In the genomic region with DNA sequence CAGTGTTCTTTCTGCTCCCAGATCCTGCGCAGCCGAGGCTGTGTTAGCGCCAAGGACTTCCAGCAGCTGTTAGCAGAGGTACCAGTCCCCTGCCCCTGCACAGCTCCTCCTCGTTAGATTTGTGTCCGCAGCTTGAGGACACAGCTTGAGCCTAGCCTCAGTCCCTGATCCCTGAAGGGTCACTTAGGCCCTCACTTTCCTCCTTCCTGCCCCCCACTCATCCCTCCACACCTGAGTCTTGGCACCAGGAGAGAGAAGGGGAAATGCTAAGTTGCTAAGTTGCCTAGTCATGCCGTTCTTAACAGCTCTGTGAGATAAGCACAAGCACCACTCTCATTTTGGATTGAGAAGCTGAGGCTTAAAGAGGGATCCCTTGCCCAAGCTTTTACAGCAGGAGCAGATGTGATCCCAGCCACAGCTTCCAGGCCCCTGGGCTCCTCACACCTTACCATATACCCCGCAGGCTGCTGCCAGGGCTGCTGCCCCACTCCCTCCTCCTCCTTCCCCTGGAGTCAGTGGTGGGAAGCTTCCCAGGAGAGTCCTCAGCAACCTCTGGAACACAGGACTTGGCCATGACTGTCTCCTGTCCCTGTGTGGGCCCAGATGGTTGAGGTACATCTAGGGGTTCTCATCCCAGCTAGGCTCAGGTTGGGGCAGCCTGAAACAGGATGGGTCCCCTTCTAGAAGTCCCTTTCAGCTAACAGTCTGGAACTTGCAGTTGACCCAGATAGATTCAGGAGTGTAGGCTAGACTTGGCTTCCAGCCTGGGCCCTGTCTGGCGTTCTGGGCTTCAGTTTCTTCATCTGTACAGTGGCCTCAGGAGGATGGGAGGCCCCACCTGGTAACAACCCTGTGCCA, we compare ENCODE assay signal across 8 cellular contexts. TPM values are rescaled to one million over a fixed set of nuclear protein-coding genes. Genes with fewer than 3 reads are reported as not detected.
DNase-seq lines count a peak whose midpoint lies in the region; ATAC-seq, FAIRE-seq and TF ChIP-seq lines count a peak whose summit lies in the region.

No MANE protein-coding gene starts in this region.

- SMC1A ChIA-PET in GM12878 (lab: Charles Lee; ENCODE audit: uncharacterized antibody, unreplicated experiment): interaction anchor here (1.2 to 1.9 kb wide), 3 partner anchors 9 to 626 kb away, joined by 3 to 6 read pairs (median 5); partner anchors contain the start of gene DDX55

- peak overlapping the region; percentile 84 for H2BK5ac ChIP-seq in IMR-90 (ENCODE audit: low read depth, low read length, poor library complexity, severe bottlenecking)
- H2BK5ac ChIP-seq in mesenchymal stem cell (ENCODE audit: low read depth, low read length, poor library complexity, severe bottlenecking): no peak overlapping the region

- H3K4me1 ChIP-seq in IMR-90 (ENCODE audit: control insufficient read depth, insufficient read depth, low read length) (peaks cover 12% of the 10 kb centered on the region; the same call in 1 of the 2 replicates), GM12878 (ENCODE audit: control insufficient read depth, insufficient read depth, low read length) (peaks cover 20% of the 10 kb centered on the region), mesenchymal stem cell (ENCODE audit: control insufficient read depth, insufficient read depth, low read depth, low read length) (peaks cover 39% of the 10 kb centered on the region)

- peak overlapping the region; percentile 93 for H3K4me2 ChIP-seq in IMR-90 (ENCODE audit: low read depth, low read length)
- H3K4me2 ChIP-seq in GM12878 (ENCODE audit: control insufficient read depth, insufficient read depth): peak overlapping the region; percentile 95
- peak overlapping the region; percentile 81 for H3K4me2 ChIP-seq in mesenchymal stem cell (ENCODE audit: low read length, poor library complexity, severe bottlenecking)

- CTCF ChIA-PET in IMR-90 (lab: Yijun Ruan, JAX): interaction anchor here (1.3 kb wide), 1 partner anchor 262 kb away, joined by 3 read pairs; no protein-coding TSS in a partner anchor
- CTCF ChIA-PET in GM12878 (lab: Yijun Ruan, JAX): interaction anchor here (0.7 to 3.4 kb wide), 5 partner anchors 11 to 262 kb away, joined by 3 to 15 read pairs (median 4); partner anchors contain the start of genes MPHOSPH9 and MTRFR
- CTCF ChIA-PET in HEK293T (lab: Yijun Ruan, JAX): no interaction called here

- TF ChIP-seq EP300 in GM12878 (IDR thresholded peaks at IDR 0.05; ENCODE audit: borderline replicate concordance in 1 of 2, control insufficient read depth in 1 of 2, low read depth in 2 of 2, low read length in 2 of 2): no peak

- peak overlapping the region; percentile 99 for H3K4me3 ChIP-seq in AG10803 (ENCODE audit: low read length)
- peak overlapping the region; percentile 92 for H3K4me3 ChIP-seq in IMR-90 (ENCODE audit: insufficient read depth, low read depth, low read length)
- H3K4me3 ChIP-seq in GM12878: peak overlapping the region; percentile 84
- peak overlapping the region; percentile 94 to 98 for H3K4me3 ChIP-seq in mesenchymal stem cell (ENCODE audit: insufficient read depth in 1 of 2, low read depth in 1 of 2, low read length in 2 of 2)

- H2AK9ac ChIP-seq in IMR-90 (replicated peaks; ENCODE audit: low read depth, low read length, poor library complexity): peak overlapping the region; percentile 92

- POLR2A ChIA-PET in IMR-90 (lab: Charles Lee; ENCODE audit: unreplicated experiment): interaction anchor here (0.6 to 1.5 kb wide), 2 partner anchors 10 to 256 kb away, joined by 6 to 20 read pairs; partner anchors contain the start of gene ABCB9
- POLR2A ChIA-PET in GM12878 (lab: Charles Lee): interaction anchor here (0.6 to 1.9 kb wide), 5 partner anchors 10 to 1414 kb away, joined by 3 to 9 read pairs (median 3); partner anchors contain the start of genes ABCB9, MPHOSPH9 and MTRFR
- POLR2A ChIA-PET in HEK293T (lab: Yijun Ruan, JAX): interaction anchor here (1.0 to 2.5 kb wide), 4 partner anchors 10 to 256 kb away, joined by 4 to 11 read pairs (median 5); partner anchors contain the start of gene ABCB9

- peak overlapping the region; percentile 95 for H3K9ac ChIP-seq in IMR-90 (ENCODE audit: low read depth, low read length)
- H3K9ac ChIP-seq in GM12878 (ENCODE audit: control insufficient read depth, insufficient read depth, low read length): peak overlapping the region; percentile 100
- peak overlapping the region; percentile 100 for H3K9ac ChIP-seq in mesenchymal stem cell (ENCODE audit: low read length)

- H3K36me3 ChIP-seq in IMR-90 (ENCODE audit: control insufficient read depth, insufficient read depth, low read length) (peaks cover 4% of the 10 kb centered on the region; the same call in 1 of the 2 replicates), GM12878 (ENCODE audit: control insufficient read depth in 2 of 2, insufficient read depth in 2 of 2, low read length in 1 of 2) (peaks cover 0 to 4% of the 10 kb centered on the region in 2 experiments; a peak in 2 of 4 replicates), mesenchymal stem cell (ENCODE audit: control insufficient read depth in 1 of 2, insufficient read depth in 2 of 2, low read depth in 1 of 2, low read length in 2 of 2) (peaks cover 13 to 31% of the 10 kb centered on the region in 2 experiments)

- peak overlapping the region; percentile 31; the same call in 1 of the 2 replicates for H4K91ac ChIP-seq in IMR-90 (ENCODE audit: insufficient read depth, low read depth, low read length)
- peak overlapping the region; percentile 14 for H4K91ac ChIP-seq in mesenchymal stem cell (ENCODE audit: low read length)

- H4K20me1 ChIP-seq in IMR-90 (ENCODE audit: insufficient read depth, low read length) (no peaks in the 10 kb centered on the region), GM12878 (ENCODE audit: control insufficient read depth, insufficient read depth) (no peaks in the 10 kb centered on the region)

- H2BK15ac ChIP-seq in IMR-90 (ENCODE audit: low read depth, low read length): 0 out of 3 replicates have a peak overlapping the region, but pooled peaks have one; percentile 3
- H2BK15ac ChIP-seq in mesenchymal stem cell (ENCODE audit: low read depth, poor library complexity, severe bottlenecking): no peak overlapping the region

- H2BK12ac ChIP-seq in mesenchymal stem cell (ENCODE audit: low read length in 2 of 2): peak overlapping the region in 1 of 2 experiments; percentile 37

- TF ChIP-seq CTCF in AG10803 (conservative IDR thresholded peaks at IDR 0.05; ENCODE audit: low read length) (no peak), IMR-90 (conservative IDR thresholded peaks at IDR 0.05; ENCODE audit: low read depth, low read length) (no peak), GM12878 (IDR thresholded peaks at IDR 0.05 in 2 of 3, conservative IDR thresholded peaks at IDR 0.05 in 1 of 3; ENCODE audit: control insufficient read depth in 2 of 3, extremely low read depth in 1 of 3, insufficient read depth in 1 of 3, low read depth in 3 of 3, low read length in 3 of 3) (no peak)

- peak overlapping the region; percentile 75 to 77; a peak in 3 of 4 replicates for H4K8ac ChIP-seq in IMR-90 (ENCODE audit: low read depth in 2 of 2, low read length in 2 of 2)
- H4K8ac ChIP-seq in mesenchymal stem cell (ENCODE audit: low read length): peak overlapping the region; percentile 8

- RAD21 ChIA-PET in GM12878 (lab: Charles Lee; ENCODE audit: unreplicated experiment): interaction anchor here (0.8 to 2.6 kb wide), 4 partner anchors 253 to 262 kb away, joined by 3 to 14 read pairs (median 4); partner anchors contain the start of genes MPHOSPH9 and MTRFR

- peaks cover 20 to 56% of the 10 kb centered on the region in 2 experiments for H3K79me1 ChIP-seq in IMR-90 (ENCODE audit: low read depth in 1 of 2, low read length in 2 of 2)
- peaks cover 34% of the 10 kb centered on the region for H3K79me1 ChIP-seq in mesenchymal stem cell (replicated peaks; ENCODE audit: low read length, poor library complexity, severe bottlenecking)

- intact Hi-C loops in IMR-90 (cut with micrococcal nuclease) (loop anchor here (2.0 to 10.0 kb wide), 2 partner anchors 175 to 409 kb away; partner anchors contain the start of genes KMT5A and PITPNM2), GM12878 (cut with micrococcal nuclease; ENCODE audit: unreplicated experiment) (loop anchor here (2.0 kb wide), 1 partner anchor 263 kb away; no protein-coding TSS in a partner anchor)

- H2AFZ ChIP-seq in IMR-90 (replicated peaks; ENCODE audit: low read length, poor library complexity) (peak overlapping the region; percentile 96), GM12878 (ENCODE audit: control insufficient read depth, low read depth, low read length) (no peak overlapping the region), mesenchymal stem cell (ENCODE audit: low read depth, low read length) (no peak overlapping the region)

- no peak for TF ChIP-seq RAD21 in IMR-90 (IDR thresholded peaks at IDR 0.05; ENCODE audit: low read length)
- no peak for TF ChIP-seq RAD21 in GM12878 (IDR thresholded peaks at IDR 0.05; ENCODE audit: insufficient read depth, low read depth, low read length)

- H3K4ac ChIP-seq in IMR-90 (ENCODE audit: low read depth, low read length) (peak overlapping the region; percentile 76), mesenchymal stem cell (ENCODE audit: low read depth in 1 of 2, low read length in 2 of 2) (peak overlapping the region; percentile 35 to 45)

- H2AK5ac ChIP-seq in IMR-90 (ENCODE audit: low read depth, low read length) (peak overlapping the region; percentile 86), mesenchymal stem cell (ENCODE audit: low read length, severe bottlenecking) (peak overlapping the region; percentile 18)

- in situ Hi-C loops in IMR-90 (cut with MboI; ENCODE audit: low sequenced_read_pairs): no loop called here
- in situ Hi-C loops in GM12878 (cut with MboI): loop anchor here (5.0 kb wide), 1 partner anchor 256 kb away; the partner anchor contains the start of genes MPHOSPH9 and MTRFR

- FAIRE-seq in GM12878 (lab: Jason Lieb, UNC): no peak

- H3K79me2 ChIP-seq in GM12878 (ENCODE audit: control insufficient read depth, insufficient read depth, low read length): peaks cover 30% of the 10 kb centered on the region

- TF ChIP-seq POLR2A in IMR-90 (IDR thresholded peaks at IDR 0.05; ENCODE audit: low read depth, low read length): no peak
- TF ChIP-seq POLR2A in GM12878 (IDR thresholded peaks at IDR 0.05; ENCODE audit: low read depth, low read length): no peak

- H2BK120ac ChIP-seq in IMR-90 (ENCODE audit: low read depth, low read length) (no peak overlapping the region), mesenchymal stem cell (ENCODE audit: low read depth, low read length) (no peak overlapping the region)

- WGBS in IMR-90 (ENCODE audit: extremely low coverage in 2 of 2, insufficient read length in 1 of 2), 2 experiments: 4% methylated on average over 4 of the region's 8 CpGs; no CpG with 5 or more reads in 1 of the 2 experiments
- 37% methylated on average over 8 of the region's 8 CpGs for WGBS in GM12878 (ENCODE audit: insufficient coverage, insufficient replicate concordance, low lambda C conversion rate, missing lambda C conversion rate)
- WGBS in mesenchymal stem cell: 25% methylated on average over 8 of the region's 8 CpGs

- no peaks in the 10 kb centered on the region for H3K9me3 ChIP-seq in IMR-90 (ENCODE audit: control insufficient read depth, insufficient read depth, low read length)
- H3K9me3 ChIP-seq in GM12878 (replicated peaks; ENCODE audit: control insufficient read depth, insufficient read depth, low read length): no peaks in the 10 kb centered on the region
- no peaks in the 10 kb centered on the region for H3K9me3 ChIP-seq in mesenchymal stem cell (ENCODE audit: control insufficient read depth, low read length)

- H3K18ac ChIP-seq in IMR-90 (ENCODE audit: low read depth, low read length): no peak overlapping the region
- H3K18ac ChIP-seq in mesenchymal stem cell (ENCODE audit: low read depth in 1 of 2, low read length in 2 of 2): peak overlapping the region in 1 of 2 experiments; percentile 30

- H3K23ac ChIP-seq in IMR-90 (ENCODE audit: low read depth, low read length) (peak overlapping the region; percentile 96), mesenchymal stem cell (ENCODE audit: low read length in 2 of 2) (peak overlapping the region in 1 of 2 experiments; percentile 5)

- H2BK20ac ChIP-seq in IMR-90 (ENCODE audit: low read depth, low read length): no peak overlapping the region

- BruUV-seq in IMR-90 (replicated peaks; lab: Mats Ljungman, UMichigan): no TSS peak
- BruUV-seq in GM12878 (replicated peaks; lab: Mats Ljungman, UMichigan): no TSS peak

- H3K27ac ChIP-seq in IMR-90 (ENCODE audit: insufficient read depth, low read length): peak overlapping the region; percentile 95
- H3K27ac ChIP-seq in GM12878 (ENCODE audit: control insufficient read depth, insufficient read depth): peak overlapping the region; percentile 99
- peak overlapping the region; percentile 55 for H3K27ac ChIP-seq in mesenchymal stem cell (ENCODE audit: low read length, poor library complexity, severe bottlenecking)

- peaks cover 9% of the 10 kb centered on the region; the same call in 1 of the 2 replicates for H3K9me1 ChIP-seq in IMR-90 (ENCODE audit: insufficient read depth, low read length)

- DNase-seq in AG10803 (ENCODE audit: low read depth) (no peak), IMR-90 (no peak), GM12878 (ENCODE audit: low read depth, low spot score) (no peak), mesenchymal stem cell (peak; percentile 40), cortex of kidney (lab: John Stamatoyannopoulos, UW) (no peak), HEK293T (ENCODE audit: extremely low spot score) (no peak), pons (ENCODE audit: low spot score) (no peak)

- ATAC-seq in IMR-90 (ENCODE audit: low read depth) (no peak), GM12878 (no peak), GM21825 (IDR thresholded peaks at IDR 0.05; ENCODE audit: unreplicated experiment) (no peak)

- dilution Hi-C loops in IMR-90 (cut with HindIII; ENCODE audit: low sequenced_read_pairs, unreplicated experiment): loop anchor here (25.0 kb wide), 1 partner anchor 261 kb away; the partner anchor contains the start of genes MPHOSPH9 and MTRFR

- H4K5ac ChIP-seq in IMR-90 (ENCODE audit: low read depth, low read length): peak overlapping the region; percentile 79; the same call in 1 of the 2 replicates

- H3K27me3 ChIP-seq in IMR-90 (ENCODE audit: control insufficient read depth, insufficient read depth, low read length): no peaks in the 10 kb centered on the region
- no peaks in the 10 kb centered on the region for H3K27me3 ChIP-seq in GM12878 (replicated peaks in 1 of 2; ENCODE audit: control insufficient read depth in 2 of 2, insufficient read depth in 2 of 2, low read length in 1 of 2)
- no peaks in the 10 kb centered on the region for H3K27me3 ChIP-seq in mesenchymal stem cell (ENCODE audit: control insufficient read depth in 1 of 2, insufficient read depth in 1 of 2, low read length in 2 of 2)

- H3K56ac ChIP-seq in IMR-90 (ENCODE audit: extremely low read depth, insufficient read depth, low read length): peak overlapping the region; percentile 68

- peak overlapping the region; percentile 90; the same call in 1 of the 2 replicates for H3K14ac ChIP-seq in IMR-90 (replicated peaks; ENCODE audit: low read depth, low read length)
- H3K14ac ChIP-seq in mesenchymal stem cell (ENCODE audit: low read length in 2 of 2): peak overlapping the region in 1 of 2 experiments; percentile 12

RNA-seq across cellular contexts. Expression of gene OGFOD2, which starts 1.0 kb away (rescaled TPM):
- total RNA-seq in IMR-90 (2012; rRNA removed) (4.3 and 4.7 TPM in 2 replicates), GM12878 (2014; rRNA removed) (14.3 and 16.9 TPM in 2 replicates), GM12878 (2014; rRNA removed; fragmentation: Illumina TruSeq; extraction: Trizol) (5.4 and 6.3 TPM in 2 replicates), GM12878 (2021) (18.7 and 21.8 TPM in 2 replicates)
- polyA plus RNA-seq in IMR-90 (2012; rRNA removed) (18.2 and 19.0 TPM in 2 replicates), GM12878 (2011; rRNA removed) (9.2 and 15.6 TPM in 2 replicates), GM12878 (2014; fragmentation: Illumina TruSeq; extraction: Trizol) (3.3 and 4.5 TPM in 2 replicates), GM12878 (2014; fragmentation: Nextera tagmentation; extraction: Ambion mirVana) (1 to 10 TPM in 1 of 2 experiments, under 1 TPM in 1; 0.93 to 1.8 TPM), GM12878 (2014; rRNA removed) (28.0 and 29.2 TPM in 2 replicates), GM12878 (2016; fragmentation: Nextera tagmentation; extraction: Ambion mirVana) (10 to 100 TPM; 27.3 to 28.6 TPM)
- polyA plus RNA-seq in IMR-90 (2012; cell fraction: cytosol; rRNA removed): 7.7 and 16.7 TPM in 2 replicates
- polyA plus RNA-seq in IMR-90 (2012; cell fraction: nucleus; rRNA removed; ENCODE audit: low replicate concordance): 31.5 and 87.3 TPM in 2 replicates
- total RNA-seq in GM12878 (2013; cell fraction: nucleolus; rRNA removed): 27.8 and 32.6 TPM in 2 replicates
- 3.8 TPM for polyA plus RNA-seq in GM12878 (2011; ENCODE audit: low read depth)
- polyA plus RNA-seq in GM12878 (2011; cell fraction: cytosol; rRNA removed): 22.2 and 29.7 TPM in 2 replicates
- polyA plus RNA-seq in GM12878 (2011; cell fraction: nucleus; rRNA removed): 133 TPM in 2 replicates
- polyA plus RNA-seq in GM12878 (2012): 11.6 and 12.2 TPM in 2 replicates
- 12.7 and 19.0 TPM in 2 replicates for polyA minus RNA-seq in GM12878 (2011; rRNA and poly(A)+ RNA removed)
- polyA minus RNA-seq in GM12878 (2011; cell fraction: cytosol; rRNA and poly(A)+ RNA removed): 4.3 and 8.1 TPM in 2 replicates
- 25.4 and 30.1 TPM in 2 replicates for polyA minus RNA-seq in GM12878 (2011; cell fraction: nucleus; rRNA and poly(A)+ RNA removed)
- polyA plus RNA-seq in mesenchymal stem cell (2013, experiment 1 of 2): 5.8 TPM
- polyA plus RNA-seq in mesenchymal stem cell (2013, experiment 2 of 2): 6.2 TPM

RNA-seq across cellular contexts. Expression of gene ARL6IP4, which starts 4.5 kb away (rescaled TPM):
- 161 and 205 TPM in 2 replicates for total RNA-seq in IMR-90 (2012; rRNA removed)
- polyA plus RNA-seq in IMR-90 (2012; rRNA removed): 254 and 258 TPM in 2 replicates
- polyA plus RNA-seq in IMR-90 (2012; cell fraction: cytosol; rRNA removed): 195 and 234 TPM in 2 replicates
- polyA plus RNA-seq in IMR-90 (2012; cell fraction: nucleus; rRNA removed; ENCODE audit: low replicate concordance): 276 and 281 TPM in 2 replicates
- 25.4 and 26.0 TPM in 2 replicates for total RNA-seq in GM12878 (2013; cell fraction: nucleolus; rRNA removed)
- total RNA-seq in GM12878 (2014; rRNA removed): 190 TPM in 2 replicates
- 174 and 188 TPM in 2 replicates for total RNA-seq in GM12878 (2014; rRNA removed; fragmentation: Illumina TruSeq; extraction: Trizol)
- 200 and 201 TPM in 2 replicates for total RNA-seq in GM12878 (2021)
- 52.4 TPM for polyA plus RNA-seq in GM12878 (2011; ENCODE audit: low read depth)
- polyA plus RNA-seq in GM12878 (2011; rRNA removed): 106 and 137 TPM in 2 replicates
- 140 and 213 TPM in 2 replicates for polyA plus RNA-seq in GM12878 (2011; cell fraction: cytosol; rRNA removed)
- 267 and 296 TPM in 2 replicates for polyA plus RNA-seq in GM12878 (2011; cell fraction: nucleus; rRNA removed)
- polyA plus RNA-seq in GM12878 (2012): 131 and 139 TPM in 2 replicates
- 53.4 and 144 TPM in 2 replicates for polyA plus RNA-seq in GM12878 (2014; fragmentation: Illumina TruSeq; extraction: Trizol)
- 10 to 100 TPM in 1 of 2 experiments, 1 to 10 TPM in 1; 2.5 to 14.1 TPM for polyA plus RNA-seq in GM12878 (2014; fragmentation: Nextera tagmentation; extraction: Ambion mirVana)
- 188 and 210 TPM in 2 replicates for polyA plus RNA-seq in GM12878 (2014; rRNA removed)
- polyA plus RNA-seq in GM12878 (2016; fragmentation: Nextera tagmentation; extraction: Ambion mirVana): 100 to 1,000 TPM; 319 to 320 TPM
- polyA minus RNA-seq in GM12878 (2011; rRNA and poly(A)+ RNA removed): 32.8 and 49.1 TPM in 2 replicates
- polyA minus RNA-seq in GM12878 (2011; cell fraction: cytosol; rRNA and poly(A)+ RNA removed): 21.2 and 37.3 TPM in 2 replicates
- 13.5 and 17.7 TPM in 2 replicates for polyA minus RNA-seq in GM12878 (2011; cell fraction: nucleus; rRNA and poly(A)+ RNA removed)
- polyA plus RNA-seq in mesenchymal stem cell (2013, experiment 1 of 2): 142 TPM
- polyA plus RNA-seq in mesenchymal stem cell (2013, experiment 2 of 2): 146 TPM

RNA-seq across cellular contexts. Expression of gene ABCB9, which starts 9.8 kb away (rescaled TPM):
- total RNA-seq in IMR-90 (2012; rRNA removed): 5.6 and 7.2 TPM in 2 replicates
- 7.8 and 8.3 TPM in 2 replicates for polyA plus RNA-seq in IMR-90 (2012; rRNA removed)
- polyA plus RNA-seq in IMR-90 (2012; cell fraction: cytosol; rRNA removed): 6.6 and 7.8 TPM in 2 replicates
- polyA plus RNA-seq in IMR-90 (2012; cell fraction: nucleus; rRNA removed; ENCODE audit: low replicate concordance): 14.2 and 28.2 TPM in 2 replicates
- 6.3 and 9.0 TPM in 2 replicates for total RNA-seq in GM12878 (2013; cell fraction: nucleolus; rRNA removed)
- 4.0 and 4.1 TPM in 2 replicates for total RNA-seq in GM12878 (2014; rRNA removed)
- 2.7 and 3.0 TPM in 2 replicates for total RNA-seq in GM12878 (2014; rRNA removed; fragmentation: Illumina TruSeq; extraction: Trizol)
- 3.7 and 4.9 TPM in 2 replicates for total RNA-seq in GM12878 (2021)
- 0.63 TPM for polyA plus RNA-seq in GM12878 (2011; ENCODE audit: low read depth)
- 0.58 and 0.85 TPM in 2 replicates for polyA plus RNA-seq in GM12878 (2011; rRNA removed)
- polyA plus RNA-seq in GM12878 (2011; cell fraction: cytosol; rRNA removed): 0.69 and 0.87 TPM in 2 replicates
- polyA plus RNA-seq in GM12878 (2011; cell fraction: nucleus; rRNA removed): 2.0 and 2.6 TPM in 2 replicates
- 1.6 and 2.9 TPM in 2 replicates for polyA plus RNA-seq in GM12878 (2012)
- polyA plus RNA-seq in GM12878 (2014; fragmentation: Illumina TruSeq; extraction: Trizol): 0.65 and 1.4 TPM in 2 replicates
- polyA plus RNA-seq in GM12878 (2014; fragmentation: Nextera tagmentation; extraction: Ambion mirVana): under 1 TPM; 0.37 to 0.43 TPM
- polyA plus RNA-seq in GM12878 (2014; rRNA removed): 4.6 and 5.3 TPM in 2 replicates
- polyA plus RNA-seq in GM12878 (2016; fragmentation: Nextera tagmentation; extraction: Ambion mirVana): 1 to 10 TPM; 3.2 to 4.3 TPM
- 2.5 and 3.1 TPM in 2 replicates for polyA minus RNA-seq in GM12878 (2011; rRNA and poly(A)+ RNA removed)
- 0.94 and 1.2 TPM in 2 replicates for polyA minus RNA-seq in GM12878 (2011; cell fraction: cytosol; rRNA and poly(A)+ RNA removed)
- 1.9 and 3.5 TPM in 2 replicates for polyA minus RNA-seq in GM12878 (2011; cell fraction: nucleus; rRNA and poly(A)+ RNA removed)
- 4.3 TPM for polyA plus RNA-seq in mesenchymal stem cell (2013, experiment 1 of 2)
- polyA plus RNA-seq in mesenchymal stem cell (2013, experiment 2 of 2): 4.2 TPM
